Comparison of ENCODE assay signal across 11 cellular contexts in genomic region chr20:8144282-8145245, GRCh38. TPM values are rescaled to one million over a fixed set of nuclear protein-coding genes. Genes with fewer than 3 reads are reported as not detected.
DNase-seq lines count a peak whose midpoint lies in the region; ATAC-seq, FAIRE-seq and TF ChIP-seq lines count a peak whose summit lies in the region.
"Had no signal": no experiment of that assay in that cellular context is flagged by ENCODE, and none has a peak within 500 bp of the region (broad histone marks: within the 10 kb centered on the region; RNA-seq: fewer than 3 reads in every experiment).

No MANE protein-coding gene starts in this region.

- POLR2A ChIA-PET in CD8-positive, alpha-beta T cell (lab: Charles Lee), result interaction anchor here (0.6 kb wide), 1 partner anchor 628 kb away, joined by 3 read pairs; no protein-coding TSS in a partner anchor
- POLR2A ChIA-PET in IMR-90 (lab: Charles Lee; ENCODE audit: unreplicated experiment), result no interaction called here
- POLR2A ChIA-PET in K562 (lab: Yijun Ruan, JAX), result no interaction called here
- POLR2A ChIA-PET in HepG2 (lab: Yijun Ruan, JAX), result interaction anchor here (0.9 to 4.6 kb wide), 8 partner anchors 9 to 106 kb away, joined by 3 to 28 read pairs (median 6); partner anchors contain the start of gene PLCB1

- H3K36me3 Mint-ChIP-seq in CD8-positive, alpha-beta T cell, result no peaks in the 10 kb centered on the region
- H3K36me3 Mint-ChIP-seq: naive B cell had no signal

- no peaks in the 10 kb centered on the region for H3K9me3 Mint-ChIP-seq in CD8-positive, alpha-beta T cell
- H3K9me3 Mint-ChIP-seq: naive B cell had no signal

- TF ChIP-seq EP300 in K562 (IDR thresholded peaks at IDR 0.05; ENCODE audit: low read length) (no peak), HepG2 (IDR thresholded peaks at IDR 0.05; ENCODE audit: low read depth in 2 of 2, low read length in 2 of 2) (peak; percentile 98 to 99), HepG2 (CRISPR knock-in tag; IDR thresholded peaks at IDR 0.05; ENCODE audit: borderline replicate concordance) (peak; percentile 99), esophagus muscularis mucosa (IDR thresholded peaks at IDR 0.05) (no peak)

- H3K79me2 ChIP-seq in K562 (ENCODE audit: control insufficient read depth, insufficient read depth, low read length) (no peaks in the 10 kb centered on the region), HepG2 (ENCODE audit: insufficient read depth, low read length) (peaks cover 90% of the 10 kb centered on the region)

- H3K27me3 ChIP-seq in CD8-positive, alpha-beta T cell (ENCODE audit: insufficient read depth, low read length), result no peaks in the 10 kb centered on the region
- H3K27me3 ChIP-seq in IMR-90 (ENCODE audit: control insufficient read depth, insufficient read depth, low read length), result no peaks in the 10 kb centered on the region; the same call in 1 of the 2 replicates
- H3K27me3 ChIP-seq in K562 (ENCODE audit: control insufficient read depth in 2 of 2, insufficient read depth in 2 of 2, low read length in 2 of 2), result no peaks in the 10 kb centered on the region
- no peaks in the 10 kb centered on the region for H3K27me3 ChIP-seq in HepG2 (ENCODE audit: control insufficient read depth in 1 of 2, insufficient read depth in 2 of 2, low read length in 2 of 2)
- H3K27me3 ChIP-seq in esophagus muscularis mucosa, result no peaks in the 10 kb centered on the region

- H3K4ac ChIP-seq in IMR-90 (ENCODE audit: low read depth, low read length), result no peak overlapping the region

- no peak overlapping the region for H3K4me3 Mint-ChIP-seq in CD8-positive, alpha-beta T cell
- H3K4me3 Mint-ChIP-seq: naive B cell had no signal

- no peak overlapping the region for H2BK5ac ChIP-seq in IMR-90 (ENCODE audit: low read depth, low read length, poor library complexity, severe bottlenecking)

- H2AK5ac ChIP-seq in IMR-90 (ENCODE audit: low read depth, low read length), result no peak overlapping the region; the same call in 1 of the 2 replicates

- peak overlapping the region; percentile 8 for H3K27ac Mint-ChIP-seq in CD8-positive, alpha-beta T cell
- H3K27ac Mint-ChIP-seq: naive B cell had no signal

- BruUV-seq in IMR-90 (replicated peaks; lab: Mats Ljungman, UMichigan) (no TSS peak), K562 (replicated peaks; lab: Mats Ljungman, UMichigan) (no TSS peak), HepG2 (replicated peaks; lab: Mats Ljungman, UMichigan) (no TSS peak)

- no peak overlapping the region for H2BK120ac ChIP-seq in IMR-90 (ENCODE audit: low read depth, low read length)

- no peak for TF ChIP-seq CTCF in CD8-positive, alpha-beta T cell (IDR thresholded peaks at IDR 0.05)
- no peak for TF ChIP-seq CTCF in IMR-90 (conservative IDR thresholded peaks at IDR 0.05; ENCODE audit: low read depth, low read length)
- TF ChIP-seq CTCF in K562 (IDR thresholded peaks at IDR 0.05 in 2 of 3, conservative IDR thresholded peaks at IDR 0.05 in 1 of 3; ENCODE audit: insufficient read depth in 2 of 3, low read depth in 1 of 3, low read length in 3 of 3), result no peak
- TF ChIP-seq CTCF in HepG2 (CRISPR knock-in tag; IDR thresholded peaks at IDR 0.05), result peak; percentile 35; the same call in 1 of the 2 replicates
- TF ChIP-seq CTCF in esophagus muscularis mucosa (IDR thresholded peaks at IDR 0.05), result no peak

- H3K4me1 Mint-ChIP-seq in CD8-positive, alpha-beta T cell (ENCODE audit: low read depth), result peaks cover 20% of the 10 kb centered on the region
- H3K4me1 Mint-ChIP-seq: naive B cell had no signal

- no peaks in the 10 kb centered on the region for H3K36me3 ChIP-seq in CD8-positive, alpha-beta T cell (ENCODE audit: insufficient read depth, low read length)
- H3K36me3 ChIP-seq in IMR-90 (ENCODE audit: control insufficient read depth, insufficient read depth, low read length) (no peaks in the 10 kb centered on the region), K562 (ENCODE audit: control insufficient read depth, insufficient read depth, low read length) (no peaks in the 10 kb centered on the region), HepG2 (replicated peaks in 1 of 2; ENCODE audit: control insufficient read depth in 1 of 2, insufficient read depth in 2 of 2, low read length in 2 of 2) (peaks cover 2 to 23% of the 10 kb centered on the region in 2 experiments; a peak in 4 of 5 replicates), esophagus muscularis mucosa (peaks cover 0 to 6% (median 0%) of the 10 kb centered on the region in 4 donors)

- H3K4me3 ChIP-seq in CD8-positive, alpha-beta T cell (ENCODE audit: low read depth, low read length), result no peak overlapping the region
- no peak overlapping the region for H3K4me3 ChIP-seq in IMR-90 (ENCODE audit: insufficient read depth, low read depth, low read length)
- no peak overlapping the region for H3K4me3 ChIP-seq in K562
- H3K4me3 ChIP-seq in HepG2 (replicated peaks in 1 of 3; ENCODE audit: insufficient read depth in 1 of 3, low read depth in 2 of 3, low read length in 3 of 3), result peak overlapping the region in 1 of 3 experiments; percentile 13; a peak in 1 of 6 replicates
- no peak overlapping the region for H3K4me3 ChIP-seq in esophagus muscularis mucosa

- H3K23ac ChIP-seq in IMR-90 (ENCODE audit: low read depth, low read length), result no peak overlapping the region; the same call in 1 of the 2 replicates

- H3K18ac ChIP-seq in IMR-90 (ENCODE audit: low read depth, low read length), result no peak overlapping the region

- H2AFZ ChIP-seq in IMR-90 (replicated peaks; ENCODE audit: low read length, poor library complexity), result no peak overlapping the region
- H2AFZ ChIP-seq in K562 (ENCODE audit: low read depth, low read length), result no peak overlapping the region
- H2AFZ ChIP-seq in HepG2 (ENCODE audit: low read length), result no peak overlapping the region

- peaks cover 11% of the 10 kb centered on the region for H3K4me1 ChIP-seq in CD8-positive, alpha-beta T cell (ENCODE audit: insufficient read depth, low read length)
- H3K4me1 ChIP-seq in IMR-90 (ENCODE audit: control insufficient read depth, insufficient read depth, low read length) (peaks cover 5% of the 10 kb centered on the region; the same call in 1 of the 2 replicates), K562 (replicated peaks in 1 of 2; ENCODE audit: control insufficient read depth in 2 of 2, insufficient read depth in 2 of 2, low read length in 2 of 2) (no peaks in the 10 kb centered on the region; a peak in 1 of 5 replicates), HepG2 (ENCODE audit: insufficient read depth, low read length) (peaks cover 48% of the 10 kb centered on the region), esophagus muscularis mucosa (peaks cover 13 to 74% (median 63%) of the 10 kb centered on the region in 4 donors)

- H3K9me3 ChIP-seq in CD8-positive, alpha-beta T cell (ENCODE audit: low read length), result no peaks in the 10 kb centered on the region
- H3K9me3 ChIP-seq in IMR-90 (ENCODE audit: control insufficient read depth, insufficient read depth, low read length), result no peaks in the 10 kb centered on the region
- no peaks in the 10 kb centered on the region for H3K9me3 ChIP-seq in K562 (replicated peaks; ENCODE audit: control insufficient read depth, insufficient read depth, low read depth, low read length)
- no peaks in the 10 kb centered on the region for H3K9me3 ChIP-seq in HepG2 (ENCODE audit: low read length)
- no peaks in the 10 kb centered on the region for H3K9me3 ChIP-seq in esophagus muscularis mucosa

- intact Hi-C loops in CD8-positive, alpha-beta T cell (cut with DNase I, micrococcal nuclease), result no loop called here
- intact Hi-C loops in IMR-90 (cut with micrococcal nuclease), result loop anchor here (5.0 kb wide), 1 partner anchor 78 kb away; no protein-coding TSS in a partner anchor
- intact Hi-C loops in K562 (cut with micrococcal nuclease), result no loop called here
- intact Hi-C loops in HepG2 (cut with micrococcal nuclease; ENCODE audit: unreplicated experiment), result loop anchor here (1.0 kb wide), 3 partner anchors 12 to 106 kb away; no protein-coding TSS in a partner anchor
- intact Hi-C loops in esophagus muscularis mucosa (cut with DNase I), result no loop called here

- H2BK15ac ChIP-seq in IMR-90 (ENCODE audit: low read depth, low read length), result peak overlapping the region; percentile 10; the same call in 1 of the 3 replicates

- H3K9ac ChIP-seq in IMR-90 (ENCODE audit: low read depth, low read length), result no peak overlapping the region
- no peak overlapping the region for H3K9ac ChIP-seq in K562 (ENCODE audit: insufficient read depth in 1 of 2, low read depth in 2 of 2, low read length in 2 of 2)
- peak overlapping the region; percentile 27; the same call in 1 of the 2 replicates for H3K9ac ChIP-seq in HepG2 (ENCODE audit: insufficient read depth, low read depth, low read length)

- H3K56ac ChIP-seq in IMR-90 (ENCODE audit: extremely low read depth, insufficient read depth, low read length), result no peak overlapping the region

- H4K20me1 ChIP-seq in IMR-90 (ENCODE audit: insufficient read depth, low read length) (peaks cover 14% of the 10 kb centered on the region; the same call in 1 of the 2 replicates), K562 (replicated peaks; ENCODE audit: control insufficient read depth, insufficient read depth, low read length) (no peaks in the 10 kb centered on the region), HepG2 (ENCODE audit: insufficient read depth, low read length) (no peaks in the 10 kb centered on the region)

- H3K9me1 ChIP-seq in IMR-90 (ENCODE audit: insufficient read depth, low read length) (peaks cover 10% of the 10 kb centered on the region; the same call in 1 of the 2 replicates), K562 (ENCODE audit: control insufficient read depth, insufficient read depth, low read length) (no peaks in the 10 kb centered on the region)

- no peak overlapping the region for H3K27ac ChIP-seq in CD8-positive, alpha-beta T cell (ENCODE audit: low read depth, low read length)
- H3K27ac ChIP-seq in IMR-90 (ENCODE audit: insufficient read depth, low read length), result no peak overlapping the region
- no peak overlapping the region for H3K27ac ChIP-seq in K562 (ENCODE audit: extremely low read depth, low read depth, low read length)
- peak overlapping the region; percentile 70 for H3K27ac ChIP-seq in HepG2 (ENCODE audit: extremely low read length, insufficient read depth, low read length)
- peak overlapping the region in 1 of 4 donors; percentile 24 for H3K27ac ChIP-seq in esophagus muscularis mucosa (replicated peaks in 1 of 4)

- in situ Hi-C loops in IMR-90 (cut with MboI; ENCODE audit: low sequenced_read_pairs), result no loop called here
- in situ Hi-C loops in K562 (cut with MboI), result no loop called here
- in situ Hi-C loops in HepG2 (cut with HindIII; ENCODE audit: extremely low pct_ligation_motif_present, low pct_unique_long_range_greater_than_20kb), result no loop called here
- in situ Hi-C loops in ACHN (cut with HindIII; ENCODE audit: low pct_ligation_motif_present, low pct_unique_long_range_greater_than_20kb, low sequenced_read_pairs), result loop anchor here (25.0 kb wide), 1 partner anchor 568 kb away; no protein-coding TSS in a partner anchor

- no peaks in the 10 kb centered on the region for H3K27me3 Mint-ChIP-seq in CD8-positive, alpha-beta T cell (ENCODE audit: low read depth)
- H3K27me3 Mint-ChIP-seq: naive B cell had no signal

- ATAC-seq in CD8-positive, alpha-beta T cell, result peak; percentile 36
- ATAC-seq in IMR-90 (ENCODE audit: low read depth) (peak; percentile 77), K562 (no peak), HepG2 (peak; percentile 97)

- FAIRE-seq in K562 (lab: Jason Lieb, UNC) (no peak), HepG2 (lab: Jason Lieb, UNC) (peak; percentile 80)

- WGBS in IMR-90 (ENCODE audit: extremely low coverage in 2 of 2, insufficient read length in 1 of 2), 2 experiments, result 0% methylated on average over 1 of the region's 13 CpGs; no CpG with 5 or more reads in 1 of the 2 experiments
- 3% methylated on average over 13 of the region's 13 CpGs for whole genome bisulfite sequencing in K562 (ENCODE audit: insufficient coverage, low coverage, missing lambda C conversion rate)
- 30% methylated on average over 13 of the region's 13 CpGs for WGBS in HepG2 (ENCODE audit: low lambda C conversion rate)
- WGBS in esophagus muscularis mucosa, result 78% methylated on average over 13 of the region's 13 CpGs

- H3K4me2 ChIP-seq in IMR-90 (ENCODE audit: low read depth, low read length) (peak overlapping the region; percentile 10; the same call in 1 of the 2 replicates), K562 (ENCODE audit: insufficient read depth, low read length) (no peak overlapping the region), HepG2 (ENCODE audit: low read depth, low read length) (peak overlapping the region; percentile 52)

- peak overlapping the region; percentile 28 for H3K14ac ChIP-seq in IMR-90 (replicated peaks; ENCODE audit: low read depth, low read length)

- H4K91ac ChIP-seq in IMR-90 (ENCODE audit: insufficient read depth, low read depth, low read length), result no peak overlapping the region

- no peak for TF ChIP-seq POLR2A in IMR-90 (IDR thresholded peaks at IDR 0.05; ENCODE audit: low read depth, low read length)
- TF ChIP-seq POLR2A in K562 (conservative IDR thresholded peaks at IDR 0.05), result no peak
- no peak for TF ChIP-seq POLR2A in HepG2 (IDR thresholded peaks at IDR 0.05; ENCODE audit: insufficient read depth in 1 of 2, low read depth in 2 of 2, low read length in 2 of 2)
- no peak for TF ChIP-seq POLR2A in esophagus muscularis mucosa (IDR thresholded peaks at IDR 0.05; ENCODE audit: low read depth)

- H3K79me1 ChIP-seq in IMR-90 (ENCODE audit: low read depth in 1 of 2, low read length in 2 of 2), result peaks cover 16 to 32% of the 10 kb centered on the region in 2 experiments

- dilution Hi-C loops in IMR-90 (cut with HindIII; ENCODE audit: low sequenced_read_pairs, unreplicated experiment), result no loop called here

- H2AK9ac ChIP-seq in IMR-90 (replicated peaks; ENCODE audit: low read depth, low read length, poor library complexity), result no peak overlapping the region

- no peak for DNase-seq in CD8-positive, alpha-beta T cell
- peak; percentile 89 for DNase-seq in IMR-90
- DNase-seq in K562 (ENCODE audit: extremely low read depth in 1 of 4, low spot score in 3 of 4), result no peak
- peak; percentile 100 for DNase-seq in HepG2 (ENCODE audit: low spot score)
- no peak for DNase-seq in activated CD4-positive, alpha-beta T cell treated with anti-CD3 and anti-CD28 coated beads for 4 hours
- DNase-seq in esophagus muscularis mucosa (ENCODE audit: extremely low spot score), result no peak
- DNase-seq in ACHN, result no peak
- no peak for DNase-seq in HUDEP-2 (lab: John Stamatoyannopoulos, UW; ENCODE audit: unreplicated experiment in 76 of 76)
- DNase-seq: activated T-cell treated with anti-CD3 and anti-CD28 coated beads for 4 hours, GOT3, naive B cell had no signal

- H2BK20ac ChIP-seq in IMR-90 (ENCODE audit: low read depth, low read length), result peak overlapping the region; percentile 24; the same call in 1 of the 2 replicates

- CTCF ChIA-PET in CD8-positive, alpha-beta T cell (lab: Charles Lee), result no interaction called here
- CTCF ChIA-PET in IMR-90 (lab: Yijun Ruan, JAX) (no interaction called here), K562 (lab: Yijun Ruan, JAX; ENCODE audit: low intra/inter-chr PET ratio) (no interaction called here), HepG2 (lab: Yijun Ruan, JAX; ENCODE audit: low intra/inter-chr PET ratio, low total read pairs) (interaction anchor here (0.9 kb wide), 1 partner anchor 12 kb away, joined by 3 read pairs; no protein-coding TSS in a partner anchor)

- TF ChIP-seq RAD21 in IMR-90 (IDR thresholded peaks at IDR 0.05; ENCODE audit: low read length) (no peak), K562 (CRISPR knock-in tag; conservative IDR thresholded peaks at IDR 0.05 in 1 of 2, IDR thresholded peaks at IDR 0.05 in 1 of 2) (no peak), HepG2 (CRISPR knock-in tag; IDR thresholded peaks at IDR 0.05) (peak; percentile 46)

- H4K8ac ChIP-seq in IMR-90 (ENCODE audit: low read depth in 2 of 2, low read length in 2 of 2), result no peak overlapping the region

- no peak overlapping the region for H4K5ac ChIP-seq in IMR-90 (ENCODE audit: low read depth, low read length)

RNA-seq across cellular contexts. Expression of gene PLCB1, which starts 12.5 kb away (rescaled TPM):
- 1 to 10 TPM; 4.6 to 5.0 TPM for total RNA-seq in CD8-positive, alpha-beta T cell
- 16.1 and 17.5 TPM in 2 replicates for total RNA-seq in IMR-90 (2012; rRNA removed)
- 4.4 and 5.6 TPM in 2 replicates for polyA plus RNA-seq in IMR-90 (2012; rRNA removed)
- polyA plus RNA-seq in IMR-90 (2012; cell fraction: cytosol; rRNA removed), result 2.1 and 2.3 TPM in 2 replicates
- 1.3 and 5.0 TPM in 2 replicates for polyA plus RNA-seq in IMR-90 (2012; cell fraction: nucleus; rRNA removed; ENCODE audit: low replicate concordance)
- total RNA-seq in K562 (2011; cell fraction: chromatin; rRNA removed; ENCODE audit: low replicate concordance), result 5.3 and 13.6 TPM in 2 replicates
- 3.7 and 4.1 TPM in 2 replicates for total RNA-seq in K562 (2011; cell fraction: nucleolus; rRNA removed)
- 7.5 and 14.6 TPM in 2 replicates for total RNA-seq in K562 (2011; cell fraction: nucleoplasm; rRNA removed)
- 0.98 and 2.2 TPM in 2 replicates for total RNA-seq in K562 (2014; rRNA removed)
- 1.7 and 2.4 TPM in 2 replicates for total RNA-seq in K562 (2014; rRNA removed; fragmentation: Illumina TruSeq; extraction: Trizol)
- 2.1 and 3.1 TPM in 2 replicates for total RNA-seq in K562 (2015; rRNA removed; fragmentation: Illumina TruSeq; extraction: Trizol)
- total RNA-seq in K562 (2021), result 1.1 and 1.2 TPM in 2 replicates
- 0.85 and 1.5 TPM in 2 replicates for polyA plus RNA-seq in K562 (2011; rRNA removed)
- 0.24 and 0.31 TPM in 2 replicates for polyA plus RNA-seq in K562 (2011; cell fraction: cytosol; rRNA removed)
- 1.3 and 1.7 TPM in 2 replicates for polyA plus RNA-seq in K562 (2011; cell fraction: nucleus; rRNA removed)
- polyA plus RNA-seq in K562 (2012), result 1.1 and 2.5 TPM in 2 replicates
- 0.66 and 0.80 TPM in 2 replicates for polyA plus RNA-seq in K562 (2014; fragmentation: Illumina TruSeq; extraction: Trizol)
- polyA plus RNA-seq in K562 (2014; fragmentation: Nextera tagmentation; extraction: Ambion mirVana), result under 1 TPM; 0.34 to 0.74 TPM
- 1.1 and 1.3 TPM in 2 replicates for polyA plus RNA-seq in K562 (2014; rRNA removed)
- 3.8 and 4.5 TPM in 2 replicates for polyA minus RNA-seq in K562 (2011; rRNA and poly(A)+ RNA removed)
- 0.29 and 0.82 TPM in 2 replicates for polyA minus RNA-seq in K562 (2011; cell fraction: cytosol; rRNA and poly(A)+ RNA removed)
- 7.4 TPM in 2 replicates for polyA minus RNA-seq in K562 (2011; cell fraction: nucleus; rRNA and poly(A)+ RNA removed)
- 42.4 and 68.9 TPM in 2 replicates for total RNA-seq in HepG2 (2016; rRNA removed; fragmentation: Illumina TruSeq; extraction: Trizol)
- 7.3 TPM in 2 replicates for total RNA-seq in HepG2 (2016; cell fraction: cytosol; rRNA removed; fragmentation: Illumina TruSeq; extraction: Trizol; ENCODE audit: low read depth)
- total RNA-seq in HepG2 (2016; cell fraction: insoluble cytoplasmic fraction; rRNA removed; fragmentation: Illumina TruSeq; extraction: Trizol), result 36.6 and 64.1 TPM in 2 replicates
- total RNA-seq in HepG2 (2016; cell fraction: membrane; rRNA removed; fragmentation: Illumina TruSeq; extraction: Trizol), result 13.6 and 62.2 TPM in 2 replicates
- total RNA-seq in HepG2 (2016; cell fraction: nucleus; rRNA removed; fragmentation: Illumina TruSeq; extraction: Trizol), result 117 and 122 TPM in 2 replicates
- polyA plus RNA-seq in HepG2 (2011; rRNA removed), result 55.9 and 56.7 TPM in 2 replicates
- 28.0 and 47.5 TPM in 2 replicates for polyA plus RNA-seq in HepG2 (2011; cell fraction: cytosol; rRNA removed)
- polyA plus RNA-seq in HepG2 (2011; cell fraction: nucleus; rRNA removed), result 39.0 and 50.9 TPM in 2 replicates
- polyA plus RNA-seq in HepG2 (2012), result 55.3 and 86.1 TPM in 2 replicates
- polyA plus RNA-seq in HepG2 (2016; cell fraction: cytosol; fragmentation: Illumina TruSeq; extraction: Trizol; ENCODE audit: low read depth), result 2.6 and 3.2 TPM in 2 replicates
- polyA plus RNA-seq in HepG2 (2016; cell fraction: insoluble cytoplasmic fraction; fragmentation: Illumina TruSeq; extraction: Trizol; ENCODE audit: low read depth), result 36.0 and 37.9 TPM in 2 replicates
- 7.2 and 7.6 TPM in 2 replicates for polyA plus RNA-seq in HepG2 (2016; cell fraction: membrane; fragmentation: Illumina TruSeq; extraction: Trizol; ENCODE audit: low read depth)
- polyA plus RNA-seq in HepG2 (2016; cell fraction: nucleus; fragmentation: Illumina TruSeq; extraction: Trizol; ENCODE audit: insufficient read depth, low read depth), result 24.9 and 26.8 TPM in 2 replicates
- 1.6 and 88.7 TPM in 2 replicates for polyA minus RNA-seq in HepG2 (2011; rRNA and poly(A)+ RNA removed; ENCODE audit: low replicate concordance)
- polyA minus RNA-seq in HepG2 (2011; cell fraction: cytosol; rRNA and poly(A)+ RNA removed), result 58.0 and 80.2 TPM in 2 replicates
- polyA minus RNA-seq in HepG2 (2011; cell fraction: nucleus; rRNA and poly(A)+ RNA removed), result 775 and 905 TPM in 2 replicates
- total RNA-seq in esophagus muscularis mucosa, result 100 to 1,000 TPM in 1 of 4 donors, 10 to 100 TPM in 3; 72.9 to 115 (median 76.3) TPM

Comparison
In these comparisons a context has a peak if more than half of its experiments do, and no peak if none do; other contexts are left out.
1. DNase-seq: peak in IMR-90 (single experiment) and HepG2 (single experiment); none in CD8-positive, alpha-beta T cell (0 of 7), K562 (0 of 4), activated CD4-positive, alpha-beta T cell treated with anti-CD3 and anti-CD28 coated beads for 4 hours (0 of 2), esophagus muscularis mucosa (single experiment), ACHN (single experiment) and HUDEP-2 (0 of 76).
2. POLR2A ChIA-PET loops: an anchor here in CD8-positive, alpha-beta T cell (0.6 kb wide) and HepG2 (0.9 to 4.6 kb wide); none called in IMR-90 and K562.
3. intact Hi-C loops: an anchor here in IMR-90 (5.0 kb wide) and HepG2 (1.0 kb wide); none called in CD8-positive, alpha-beta T cell, K562 and esophagus muscularis mucosa.